Comparison of ENCODE assay signal across 23 cellular contexts in genomic region chr12:80325167-80325959, GRCh38.
DNase-seq lines count a peak whose midpoint lies in the region; ATAC-seq and TF ChIP-seq lines count a peak whose summit lies in the region.
"Had no signal": no experiment of that assay in that cellular context is flagged by ENCODE, and none has a peak within 500 bp of the region (broad histone marks: within the 10 kb centered on the region; RNA-seq: fewer than 3 reads in every experiment).

No MANE protein-coding gene starts in this region.

- intact Hi-C loops in left colon (cut with DNase I, micrococcal nuclease) (no loop called here), left lung (cut with DNase I) (no loop called here)

- H3K4me3 ChIP-seq in GM23248 (no peak overlapping the region), left lung (no peak overlapping the region)
- H3K4me3 ChIP-seq: BLaER1, coronary artery, gastrocnemius medialis, sigmoid colon, SJSA1, tibial nerve had no signal

- peaks cover 8% of the 10 kb centered on the region for H3K4me1 ChIP-seq in GM23248 (ENCODE audit: insufficient read depth)
- no peaks in the 10 kb centered on the region for H3K4me1 ChIP-seq in left lung
- H3K4me1 ChIP-seq: BLaER1, gastrocnemius medialis, sigmoid colon, SJSA1 had no signal

- no peaks in the 10 kb centered on the region for H3K27me3 ChIP-seq in GM23248 (replicated peaks; ENCODE audit: insufficient read depth)
- H3K27me3 ChIP-seq in left lung, result no peaks in the 10 kb centered on the region
- H3K27me3 ChIP-seq: BLaER1, gastrocnemius medialis, neutrophil, sigmoid colon, SJSA1, tibial nerve had no signal

- H3K27ac ChIP-seq in GM23248 (no peak overlapping the region), left lung (no peak overlapping the region)
- H3K27ac ChIP-seq: BLaER1, coronary artery, gastrocnemius medialis, neutrophil, sigmoid colon, SJSA1 had no signal

- in situ Hi-C loops in GM23248 (cut with MboI), result no loop called here

- H4K20me1 ChIP-seq in GM23248 (ENCODE audit: insufficient read depth), result no peaks in the 10 kb centered on the region
- H4K20me1 ChIP-seq: BLaER1 had no signal

- H3K36me3 ChIP-seq in GM23248 (ENCODE audit: low read depth) (no peaks in the 10 kb centered on the region), left lung (no peaks in the 10 kb centered on the region)
- H3K36me3 ChIP-seq: BLaER1, gastrocnemius medialis, neutrophil, sigmoid colon, SJSA1, tibial nerve had no signal

- WGBS in GM23248 (ENCODE audit: low coverage in 1 of 2, low lambda C conversion rate in 2 of 2, missing lambda C conversion rate in 2 of 2), 2 experiments, result 47 to 56% methylated on average over 4 of the region's 4 CpGs

- H3K9me3 ChIP-seq in GM23248 (ENCODE audit: low read depth), result no peaks in the 10 kb centered on the region
- no peaks in the 10 kb centered on the region for H3K9me3 ChIP-seq in left lung
- H3K9me3 ChIP-seq: BLaER1, gastrocnemius medialis, neutrophil, sigmoid colon, SJSA1, tibial nerve had no signal

- no peak for TF ChIP-seq CTCF in left lung (IDR thresholded peaks at IDR 0.05)

- H3K79me2 ChIP-seq in GM23248 (ENCODE audit: insufficient read depth), result no peaks in the 10 kb centered on the region

- ATAC-seq in left colon (no peak), left lung (no peak), HG03097 (IDR thresholded peaks at IDR 0.05; ENCODE audit: low FRiP score, unreplicated experiment) (no peak)
- ATAC-seq: activated naive CD4-positive, alpha-beta T cell treated with anti-CD3 and anti-CD28 coated beads, Interleukin-2, amount 50 U/mL, for 72 hours; gastrocnemius medialis; HCT116; left lobe of liver had no signal

- no peak overlapping the region for H3K4me2 ChIP-seq in GM23248 (ENCODE audit: unreplicated experiment)
- H3K4me2 ChIP-seq: BLaER1 had no signal

- H3F3A ChIP-seq in GM23248 (ENCODE audit: insufficient read depth), result no peaks in the 10 kb centered on the region

- DNase-seq in GM23248, result no peak
- DNase-seq in UCSD-AML1 (lab: John Stamatoyannopoulos, UW; ENCODE audit: unreplicated experiment), result peak; percentile 6
- peak; percentile 65 for DNase-seq in foreskin melanocyte
- peak; percentile 39 for DNase-seq in smooth muscle cell of the brain vasculature (ENCODE audit: low read depth, low spot score)
- no peak for DNase-seq in left colon
- no peak for DNase-seq in left lung
- DNase-seq: activated B cell treated with CpG ODN at 0.5 μM for 24 hours; activated CD4-positive, alpha-beta memory T cell treated with anti-CD3 and anti-CD28 coated beads, Interleukin-2, amount 10 ng/mL, durations not matched to agents 7 days and 5 days; activated T-cell treated with anti-CD3 and anti-CD28 coated beads, Interleukin-2, amount 50 U/mL, for 24 hours; gastrocnemius medialis; NCI-H187; NCI-H82; OCI-M1; sigmoid colon had no signal

- peak overlapping the region; percentile 39; the same call in 1 of the 2 replicates for H2AFZ ChIP-seq in GM23248

- no peaks in the 10 kb centered on the region for H3K9me2 ChIP-seq in GM23248 (ENCODE audit: insufficient read depth)

- no peak overlapping the region for H3K9ac ChIP-seq in GM23248
- H3K9ac ChIP-seq: BLaER1 had no signal

Comparison
In these comparisons a context has a peak if more than half of its experiments do, and no peak if none do; other contexts are left out.
1. DNase-seq: peak in UCSD-AML1 (single experiment), foreskin melanocyte (single experiment) and smooth muscle cell of the brain vasculature (single experiment); none in GM23248 (single experiment), left colon (0 of 2) and left lung (0 of 2).